8 cellular contexts compared by ENCODE assay signal in the genomic region with DNA sequence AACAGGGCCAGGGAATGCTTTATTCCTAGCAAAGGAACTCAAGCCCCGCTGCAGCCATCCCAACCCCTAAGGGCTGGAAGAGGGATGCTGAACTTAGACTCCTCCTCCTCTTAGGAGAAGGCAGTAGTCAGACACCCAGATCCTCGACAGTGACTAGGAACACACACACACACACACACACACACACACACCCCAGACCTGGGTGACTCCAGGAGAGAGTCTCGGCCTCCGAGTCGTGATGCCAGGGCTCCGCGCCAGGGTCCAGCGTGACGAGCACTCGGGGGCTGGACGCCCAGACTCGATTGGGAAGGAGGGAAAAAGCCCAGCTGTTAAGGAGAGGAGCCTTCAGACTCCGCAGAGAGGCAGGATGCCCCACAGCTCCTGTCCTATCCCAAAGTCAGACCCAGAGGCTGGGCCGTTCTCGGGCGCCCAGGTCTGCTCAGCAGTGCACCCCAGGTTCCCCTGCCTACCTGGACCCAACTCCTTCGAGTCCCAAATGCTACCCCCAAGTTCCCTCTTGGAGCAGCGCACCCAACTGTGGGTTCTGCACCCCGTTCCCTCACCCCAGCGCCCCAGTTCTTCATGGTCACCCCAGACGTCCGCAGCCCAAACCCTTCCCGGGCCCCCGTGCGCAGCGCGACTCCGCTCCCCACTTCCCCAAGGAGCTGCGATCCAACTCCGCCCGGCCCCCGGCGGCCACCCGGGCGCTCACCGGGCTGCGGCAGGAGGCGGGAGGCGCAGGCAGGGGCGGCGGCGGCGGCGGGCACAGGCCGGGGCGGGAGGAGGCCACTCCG. TPM values are rescaled to one million over a fixed set of nuclear protein-coding genes. Genes with fewer than 3 reads are reported as not detected.
DNase-seq lines count a peak whose midpoint lies in the region; ATAC-seq and TF ChIP-seq lines count a peak whose summit lies in the region.

No MANE protein-coding gene starts in this region.

- H3K4me3 ChIP-seq in BLaER1 treated with 17β-estradiol and CSF1 and Interleukin-3, amounts not matched to agents 10 nM and 100 nM: peak overlapping the region; percentile 79 to 99 (median 95)
- H3K4me3 ChIP-seq in endodermal cell (ENCODE audit: low read length): peak overlapping the region; percentile 94
- H3K4me3 ChIP-seq in vagina: peak overlapping the region; percentile 70 to 92

- ATAC-seq in GM19467 (IDR thresholded peaks at IDR 0.05; ENCODE audit: unreplicated experiment) (peak; percentile 6), HG03159 (IDR thresholded peaks at IDR 0.05; ENCODE audit: unreplicated experiment) (no peak)

- peaks cover 53 to 88% (median 73%) of the 10 kb centered on the region in 10 experiments for H3K4me1 ChIP-seq in BLaER1 treated with 17β-estradiol and CSF1 and Interleukin-3, amounts not matched to agents 10 nM and 100 nM
- peaks cover 12% of the 10 kb centered on the region for H3K4me1 ChIP-seq in endodermal cell (ENCODE audit: control insufficient read depth, insufficient read depth, low read length)
- H3K4me1 ChIP-seq in vagina: peaks cover 60% of the 10 kb centered on the region

- POLR2A ChIA-PET in RWPE1 (lab: Yijun Ruan, JAX; ENCODE audit: low non-redundant PET): interaction anchor here (1.5 kb wide), 1 partner anchor 61 kb away, joined by 3 read pairs; no protein-coding TSS in a partner anchor

- H4K20me1 ChIP-seq in BLaER1 treated with 17β-estradiol and CSF1 and Interleukin-3, amounts not matched to agents 10 nM and 100 nM: peaks cover 0 to 31% (median 0%) of the 10 kb centered on the region in 11 experiments; a peak in 2 of 22 replicates

- peak overlapping the region; percentile 94 for H3K4me3 Mint-ChIP-seq in endodermal cell

- CTCF ChIA-PET in RWPE1 (lab: Yijun Ruan, JAX): interaction anchor here (0.5 to 2.2 kb wide), 5 partner anchors 54 to 707 kb away, joined by 3 to 14 read pairs (median 6); no protein-coding TSS in a partner anchor

- H3K9me3 Mint-ChIP-seq in endodermal cell: no peaks in the 10 kb centered on the region

- H3K36me3 Mint-ChIP-seq in endodermal cell (ENCODE audit: low read depth): peaks cover 9% of the 10 kb centered on the region

- peak overlapping the region; percentile 79 to 94 (median 91) for H3K27ac ChIP-seq in BLaER1 treated with 17β-estradiol and CSF1 and Interleukin-3, amounts not matched to agents 10 nM and 100 nM
- H3K27ac ChIP-seq in RWPE1 (peak overlapping the region; percentile 94), endodermal cell (ENCODE audit: low read depth, low read length) (peak overlapping the region; percentile 72), vagina (peak overlapping the region; percentile 96)

- H3K4me1 Mint-ChIP-seq in endodermal cell: peaks cover 44% of the 10 kb centered on the region

- intact Hi-C loops in vagina (cut with DNase I): no loop called here

- TF ChIP-seq CTCF in RWPE1 (conservative IDR thresholded peaks at IDR 0.05; ENCODE audit: low read depth): no peak
- no peak for TF ChIP-seq CTCF in endodermal cell (conservative IDR thresholded peaks at IDR 0.05)
- TF ChIP-seq CTCF in vagina (IDR thresholded peaks at IDR 0.05): no peak

- peak overlapping the region; percentile 86 to 93 (median 89) for H3K9ac ChIP-seq in BLaER1 treated with 17β-estradiol and CSF1 and Interleukin-3, amounts not matched to agents 10 nM and 100 nM
- H3K9ac ChIP-seq in endodermal cell (ENCODE audit: extremely low read depth, low read length, poor library complexity, severe bottlenecking): peak overlapping the region; percentile 69

- no peaks in the 10 kb centered on the region for H3K9me3 ChIP-seq in BLaER1 treated with 17β-estradiol and CSF1 and Interleukin-3, amounts not matched to agents 10 nM and 100 nM (replicated peaks in 1 of 11)
- H3K9me3 ChIP-seq in endodermal cell (ENCODE audit: control insufficient read depth, low read length) (no peaks in the 10 kb centered on the region), vagina (no peaks in the 10 kb centered on the region)

- H3K27me3 Mint-ChIP-seq in endodermal cell (ENCODE audit: insufficient read depth): no peaks in the 10 kb centered on the region

- H3K27me3 ChIP-seq in BLaER1 treated with 17β-estradiol and CSF1 and Interleukin-3, amounts not matched to agents 10 nM and 100 nM: no peaks in the 10 kb centered on the region
- H3K27me3 ChIP-seq in endodermal cell (ENCODE audit: control insufficient read depth, insufficient read depth, low read length, poor library complexity, severe bottlenecking): no peaks in the 10 kb centered on the region
- H3K27me3 ChIP-seq in vagina: no peaks in the 10 kb centered on the region

- H3K4me2 ChIP-seq in BLaER1 treated with 17β-estradiol and CSF1 and Interleukin-3, amounts not matched to agents 10 nM and 100 nM: peak overlapping the region; percentile 90 to 100 (median 98)

- TF ChIP-seq POLR2A in vagina (IDR thresholded peaks at IDR 0.05): peak in 1 of 2 donors; percentile 84

- peak overlapping the region; percentile 97 for H3K27ac Mint-ChIP-seq in endodermal cell

- DNase-seq in RWPE1 (ENCODE audit: low spot score) (peak; percentile 42), endodermal cell (peak; percentile 78), mucosa of gallbladder (ENCODE audit: low spot score) (peak; percentile 67), vagina (ENCODE audit: extremely low spot score in 2 of 2) (no peak), NCI-H2081 treated with DMSO at 0.1 percent for 48 hours (lab: John Stamatoyannopoulos, UW) (no peak)

- H3K36me3 ChIP-seq in BLaER1 treated with 17β-estradiol and CSF1 and Interleukin-3, amounts not matched to agents 10 nM and 100 nM: peaks cover 0 to 27% (median 23%) of the 10 kb centered on the region in 11 experiments; a peak in 18 of 22 replicates
- H3K36me3 ChIP-seq in endodermal cell (ENCODE audit: control insufficient read depth, insufficient read depth, low read length): peaks cover 8% of the 10 kb centered on the region
- no peaks in the 10 kb centered on the region for H3K36me3 ChIP-seq in vagina

- WGBS in endodermal cell (ENCODE audit: insufficient coverage in 1 of 2, insufficient read length in 1 of 2), 2 experiments: 0 to 1% methylated on average over 2 to 47 of the region's 47 CpGs

RNA-seq across cellular contexts. Expression of a gene that starts 0.4 kb away (rescaled TPM):
- total RNA-seq in endodermal cell: 10 to 100 TPM; 48.3 to 53.5 TPM
- 42.5 TPM for polyA plus RNA-seq in endodermal cell (2013, experiment 1 of 2)
- 44.3 TPM for polyA plus RNA-seq in endodermal cell (2013, experiment 2 of 2)
- 36.2 TPM for total RNA-seq in mucosa of gallbladder
- 2.9 TPM for total RNA-seq in vagina

RNA-seq across cellular contexts. Expression of a gene that starts 52.6 kb away (rescaled TPM):
- total RNA-seq in endodermal cell: 100 to 1,000 TPM in 1 of 2 donors, 10 to 100 TPM in 1; 58.6 to 108 TPM
- 88.8 TPM for polyA plus RNA-seq in endodermal cell (2013, experiment 1 of 2)
- polyA plus RNA-seq in endodermal cell (2013, experiment 2 of 2): 86.7 TPM
- 1.4 TPM for total RNA-seq in mucosa of gallbladder
- total RNA-seq in vagina: 5.6 TPM

Comparison
In these comparisons a context has a peak if more than half of its experiments do, and no peak if none do; other contexts are left out.
1. DNase-seq: peak in RWPE1 (single experiment), endodermal cell (single experiment) and mucosa of gallbladder (single experiment); none in vagina (0 of 2) and NCI-H2081 treated with DMSO at 0.1 percent for 48 hours (single experiment).
2. Peak in every context shown above with its lines, with median percentiles within 50 percentile points of each other: H3K27ac ChIP-seq and H3K4me3 ChIP-seq.